ENCODE assay signal across 8 cellular contexts in the genomic region with DNA sequence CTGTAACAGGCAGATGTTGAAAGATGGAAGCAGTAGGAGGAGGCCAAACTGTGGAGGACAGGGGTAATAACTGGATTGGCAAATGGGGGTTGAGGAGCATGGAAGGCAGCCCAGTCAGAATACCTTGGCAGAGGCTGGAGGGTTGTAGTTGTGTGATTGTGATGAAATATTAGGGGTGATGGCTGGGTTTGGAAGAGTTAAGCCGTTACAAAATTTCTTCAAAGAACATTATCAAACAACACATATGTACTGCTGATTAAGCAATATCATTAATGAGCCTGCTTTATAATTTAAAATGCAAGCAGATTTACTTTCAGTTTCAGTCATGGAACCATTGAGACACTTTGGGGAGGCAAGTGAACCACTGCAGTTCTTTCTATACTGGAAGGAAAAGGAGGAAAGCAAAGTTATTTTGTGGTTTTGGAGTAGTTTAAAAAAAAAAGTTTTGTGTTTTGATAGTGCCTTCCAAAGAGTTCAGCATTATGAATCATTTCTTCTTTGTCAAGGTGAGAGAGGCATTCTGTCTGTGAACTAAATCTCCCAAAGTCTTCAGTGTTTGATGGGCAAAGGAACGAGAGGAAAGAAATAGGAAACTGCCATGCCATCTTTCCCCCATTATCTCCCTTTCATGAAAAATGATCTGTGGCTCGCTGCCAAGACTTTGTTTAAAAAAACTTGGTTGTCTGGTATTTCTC. TPM values are rescaled to one million over a fixed set of nuclear protein-coding genes. Genes with fewer than 3 reads are reported as not detected.
A peak's percentile ranks its signal among the peaks of the same experiment; 100 is the strongest.
DNase-seq lines count a peak whose midpoint lies in the region; ATAC-seq and TF ChIP-seq lines count a peak whose summit lies in the region.

No MANE protein-coding gene starts in this region.

- no peak for TF ChIP-seq CTCF in osteocyte (IDR thresholded peaks at IDR 0.05)

- no peaks in the 10 kb centered on the region for H3K27me3 Mint-ChIP-seq in osteocyte (ENCODE audit: unreplicated experiment)

- DNase-seq in HCEC 1CT (peak; percentile 78), RPMI7951 (ENCODE audit: low read depth) (peak; percentile 80), epidermal melanocyte (ENCODE audit: insufficient read length, low spot score) (peak; percentile 54), osteocyte (ENCODE audit: extremely low spot score, unreplicated experiment) (no peak), CD1c-positive myeloid dendritic cell (ENCODE audit: extremely low spot score) (no peak), DMS114 treated with DMSO at 0.1 percent for 48 hours (lab: John Stamatoyannopoulos, UW; ENCODE audit: unreplicated experiment) (no peak)

- no peaks in the 10 kb centered on the region for H3K9me3 Mint-ChIP-seq in osteocyte (ENCODE audit: unreplicated experiment)

- peaks cover 91% of the 10 kb centered on the region for H3K4me1 Mint-ChIP-seq in osteocyte (ENCODE audit: unreplicated experiment)

- peak overlapping the region; percentile 93 for H3K27ac Mint-ChIP-seq in osteocyte (ENCODE audit: unreplicated experiment)

- peaks cover 12% of the 10 kb centered on the region for H3K36me3 Mint-ChIP-seq in osteocyte (ENCODE audit: unreplicated experiment)

- peak overlapping the region; percentile 64 for H3K4me3 Mint-ChIP-seq in osteocyte (ENCODE audit: unreplicated experiment)

- ATAC-seq in HG03095 (IDR thresholded peaks at IDR 0.05; ENCODE audit: unreplicated experiment) (no peak), GM21360 (IDR thresholded peaks at IDR 0.05; ENCODE audit: unreplicated experiment) (no peak)

RNA-seq across cellular contexts. Expression of a gene that starts 20.7 kb away (rescaled TPM):
- total RNA-seq in RPMI7951 (2014; rRNA removed; shearing (Covaris generic)): 16.2 and 19.0 TPM in 2 replicates
- total RNA-seq in osteocyte: 60.3 and 62.9 TPM in 2 replicates

Comparison
In these comparisons a context has a peak if more than half of its experiments do, and no peak if none do; other contexts are left out.
1. DNase-seq: peak in HCEC 1CT (single experiment), RPMI7951 (single experiment) and epidermal melanocyte (single experiment); none in osteocyte (single experiment), CD1c-positive myeloid dendritic cell (single experiment) and DMS114 treated with DMSO at 0.1 percent for 48 hours (single experiment).